ENCODE assay signal across 1 cellular context in genomic region chr17:46770818-46771600, GRCh38.
TF ChIP-seq lines count a peak whose summit lies in the region.

No MANE protein-coding gene starts in this region.

TF ChIP-seq in HepG2, 621 proteins besides CTCF, POLR2A, EP300 and RAD21 (continued from another document and continues in another):
- TF ChIP-seq HNF1A (IDR thresholded peaks at IDR 0.05; ENCODE audit: low read depth) (no peak), HNF1A (CRISPR knock-in tag; IDR thresholded peaks at IDR 0.05; ENCODE audit: borderline replicate concordance) (peak; percentile 9; the same call in 1 of the 2 replicates), THYN1 (CRISPR knock-in tag; IDR thresholded peaks at IDR 0.05; ENCODE audit: borderline replicate concordance, low read depth) (no peak), SIX4 (CRISPR knock-in tag; IDR thresholded peaks at IDR 0.05) (no peak), ZNF724P (CRISPR knock-in tag; IDR thresholded peaks at IDR 0.05; ENCODE audit: borderline replicate concordance) (no peak), CBX5 (CRISPR knock-in tag; IDR thresholded peaks at IDR 0.05; ENCODE audit: borderline replicate concordance) (no peak; the same call in 1 of the 2 replicates), ZNF567 (CRISPR knock-in tag; IDR thresholded peaks at IDR 0.05; ENCODE audit: borderline replicate concordance) (no peak), ZNF121 (CRISPR knock-in tag; IDR thresholded peaks at IDR 0.05) (no peak; the same call in 1 of the 2 replicates), KDM6A (CRISPR knock-in tag; IDR thresholded peaks at IDR 0.05; ENCODE audit: low read depth) (no peak), HNF4A (CRISPR knock-in tag; IDR thresholded peaks at IDR 0.05) (peak; percentile 22; the same call in 1 of the 2 replicates), CHD2 (IDR thresholded peaks at IDR 0.05; ENCODE audit: low read depth, low read length) (no peak), ZNF407 (CRISPR knock-in tag; IDR thresholded peaks at IDR 0.05; ENCODE audit: not compliant biosample characterization) (peak; percentile 72), PCBP2 (optimal IDR thresholded peaks at IDR 0.05; ENCODE audit: low read depth, low read length, poor library complexity, severe bottlenecking) (no peak), ZNF737 (CRISPR knock-in tag; IDR thresholded peaks at IDR 0.05; ENCODE audit: borderline replicate concordance) (peak; percentile 80), ZNF83 (CRISPR knock-in tag; IDR thresholded peaks at IDR 0.05; ENCODE audit: borderline replicate concordance) (0 out of 2 replicates have a peak, but pooled peaks have one; percentile 17), ZNF644 (CRISPR knock-in tag; IDR thresholded peaks at IDR 0.05; ENCODE audit: low read depth) (no peak), SRSF4 (IDR thresholded peaks at IDR 0.05; ENCODE audit: low read depth, low read length, poor library complexity, severe bottlenecking) (no peak), LRRFIP1 (CRISPR knock-in tag; conservative IDR thresholded peaks at IDR 0.05) (no peak), ZNF777 (CRISPR knock-in tag; IDR thresholded peaks at IDR 0.05) (peak; percentile 96), ZFX (CRISPR knock-in tag; IDR thresholded peaks at IDR 0.05; ENCODE audit: low read depth) (peak; percentile 92), ZNF7 (CRISPR knock-in tag; IDR thresholded peaks at IDR 0.05) (no peak), ZNF672 (CRISPR knock-in tag; IDR thresholded peaks at IDR 0.05) (no peak), DPF2 (CRISPR knock-in tag; IDR thresholded peaks at IDR 0.05; ENCODE audit: borderline replicate concordance, low read depth) (no peak), ARID4A (CRISPR knock-in tag; IDR thresholded peaks at IDR 0.05; ENCODE audit: borderline replicate concordance) (peak; percentile 20; the same call in 1 of the 2 replicates), HOXA9 (CRISPR knock-in tag; IDR thresholded peaks at IDR 0.05; ENCODE audit: borderline replicate concordance) (no peak), THAP7 (CRISPR knock-in tag; IDR thresholded peaks at IDR 0.05) (peak; percentile 89; the same call in 1 of the 2 replicates), KLF12 (CRISPR knock-in tag; IDR thresholded peaks at IDR 0.05; ENCODE audit: borderline replicate concordance) (no peak; the same call in none of the 2 replicates), E2F2 (CRISPR knock-in tag; IDR thresholded peaks at IDR 0.05; ENCODE audit: borderline replicate concordance) (no peak), TFDP1 (CRISPR knock-in tag; IDR thresholded peaks at IDR 0.05; ENCODE audit: borderline replicate concordance) (peak; percentile 70; the same call in 1 of the 2 replicates), ZMAT5 (CRISPR knock-in tag; IDR thresholded peaks at IDR 0.05; ENCODE audit: borderline replicate concordance, low read depth) (no peak)
